ENCODE assay signal across 8 cellular contexts in the genomic region with DNA sequence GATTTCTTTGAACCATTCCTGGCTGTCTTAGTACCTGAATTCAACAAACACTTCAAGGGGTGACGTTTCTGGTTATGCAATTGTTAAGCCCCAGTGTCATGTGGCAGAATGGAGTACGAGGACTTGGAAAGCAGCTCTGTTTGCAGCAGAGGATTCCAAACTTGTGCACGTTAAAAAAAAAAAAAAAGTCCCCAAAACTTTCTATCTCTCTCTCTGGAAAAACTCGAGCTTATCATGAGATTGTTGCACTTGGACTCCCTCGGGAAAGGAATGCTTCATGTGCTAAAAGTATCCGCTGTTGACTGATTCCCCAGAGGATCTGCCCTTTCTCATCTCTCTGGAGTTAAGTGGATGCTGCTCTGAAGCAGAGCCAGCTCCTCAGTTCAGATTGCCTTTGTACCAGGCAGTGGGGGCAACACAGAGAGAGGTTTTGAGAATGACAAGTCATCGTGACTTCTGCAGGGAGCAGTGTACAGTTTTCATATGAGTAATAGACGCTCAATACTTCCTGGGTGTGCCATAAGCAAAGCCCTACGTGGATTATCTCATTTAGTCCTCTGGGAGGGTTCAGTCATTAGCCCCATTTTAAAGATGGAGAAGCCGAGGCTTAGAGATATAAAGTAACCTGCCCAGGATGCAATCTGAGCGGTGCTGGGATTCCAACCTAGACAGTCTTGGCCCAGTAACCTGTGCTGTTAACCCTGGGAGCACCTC. TPM values are rescaled to one million over a fixed set of nuclear protein-coding genes. Genes with fewer than 3 reads are reported as not detected.
DNase-seq lines count a peak whose midpoint lies in the region; ATAC-seq and TF ChIP-seq lines count a peak whose summit lies in the region.

No MANE protein-coding gene starts in this region.

- peak overlapping the region; percentile 39 for H3K27ac ChIP-seq in temporal lobe (ENCODE audit: low read depth, low read length)
- no peak overlapping the region for H3K27ac ChIP-seq in RWPE1

- no peak for TF ChIP-seq POLR2A in erythroblast (IDR thresholded peaks at IDR 0.05; ENCODE audit: low read length)

- CTCF ChIA-PET in RWPE1 (lab: Yijun Ruan, JAX), result interaction anchor here (0.6 to 0.7 kb wide), 2 partner anchors 61 to 69 kb away, joined by 3 read pairs; no protein-coding TSS in a partner anchor

- ATAC-seq in GM19452 (IDR thresholded peaks at IDR 0.05; ENCODE audit: unreplicated experiment) (peak; percentile 78), HG03460 (IDR thresholded peaks at IDR 0.05; ENCODE audit: unreplicated experiment) (peak; percentile 65)

- DNase-seq in EL (peak; percentile 34), erythroblast (lab: John Stamatoyannopoulos, UW) (peak; percentile 45 to 68), activated gamma-delta T cell (lab: John Stamatoyannopoulos, UW) (no peak), LoVo (ENCODE audit: low spot score) (no peak), RWPE1 (ENCODE audit: low spot score) (no peak)

- POLR2A ChIA-PET in RWPE1 (lab: Yijun Ruan, JAX; ENCODE audit: low non-redundant PET), result no interaction called here

- TF ChIP-seq CTCF in RWPE1 (conservative IDR thresholded peaks at IDR 0.05; ENCODE audit: low read depth), result no peak

RNA-seq across cellular contexts. Expression of gene TMOD1, which starts 28.1 kb away (rescaled TPM):
- total RNA-seq in temporal lobe, result 27.5 TPM

Comparison
In these comparisons a context has a peak if more than half of its experiments do, and no peak if none do; other contexts are left out.
1. DNase-seq: peak in EL (single experiment) and erythroblast (2 of 2); none in activated gamma-delta T cell (single experiment), LoVo (single experiment) and RWPE1 (single experiment).